ENCODE assay signal across 1 cellular context in genomic region chr1:26233903-26234643, GRCh38.
TF ChIP-seq lines count a peak whose summit lies in the region.

CEP85 (plus strand) TSS chr1:26234200; CDS start chr1:26239784, 5,584 bp downstream.

TF ChIP-seq in GM12878, 131 proteins besides CTCF, POLR2A, EP300 and RAD21 (continued from another document and continues in another):
- TF ChIP-seq USF1 (IDR thresholded peaks at IDR 0.05; ENCODE audit: borderline replicate concordance, extremely low read length, insufficient read depth, low read depth, low read length): no peak
- no peak for TF ChIP-seq ZBED1 (IDR thresholded peaks at IDR 0.05; ENCODE audit: borderline replicate concordance)
- no peak for TF ChIP-seq SPI1 (IDR thresholded peaks at IDR 0.05; ENCODE audit: borderline replicate concordance, insufficient read depth, low read depth, low read length)
- no peak for TF ChIP-seq RCOR1 (conservative IDR thresholded peaks at IDR 0.05; ENCODE audit: low read depth, low read length)
- TF ChIP-seq NR2F1 (conservative IDR thresholded peaks at IDR 0.05): no peak; the same call in 1 of the 2 replicates
- peak; percentile 55; the same call in 1 of the 2 replicates for TF ChIP-seq POLR2AphosphoS2 (IDR thresholded peaks at IDR 0.05; ENCODE audit: low read depth, low read length)
- TF ChIP-seq BCL3 (IDR thresholded peaks at IDR 0.05; ENCODE audit: borderline replicate concordance, insufficient read depth, low read depth, low read length, poor library complexity, severe bottlenecking): no peak
- TF ChIP-seq CBX3 (IDR thresholded peaks at IDR 0.05; ENCODE audit: borderline replicate concordance, low read depth): no peak
- no peak for TF ChIP-seq NFXL1 (IDR thresholded peaks at IDR 0.05; ENCODE audit: borderline replicate concordance)
- TF ChIP-seq RFX5 (IDR thresholded peaks at IDR 0.05; ENCODE audit: low read depth, low read length): 0 out of 2 replicates have a peak, but pooled peaks have one; percentile 55
- TF ChIP-seq ZNF207 (IDR thresholded peaks at IDR 0.05; ENCODE audit: borderline replicate concordance): 0 out of 2 replicates have a peak, but pooled peaks have one; percentile 8
- TF ChIP-seq REST (IDR thresholded peaks at IDR 0.05; ENCODE audit: low read depth, low read length): no peak
- no peak for TF ChIP-seq PRDM15 (CRISPR knock-in tag; IDR thresholded peaks at IDR 0.05)
- no peak for TF ChIP-seq ELK1 (IDR thresholded peaks at IDR 0.05; ENCODE audit: low read depth, low read length)
- TF ChIP-seq STAT3 (IDR thresholded peaks at IDR 0.05; ENCODE audit: low read depth, low read length): no peak
- TF ChIP-seq PAX5 (IDR thresholded peaks at IDR 0.05; ENCODE audit: borderline replicate concordance, low read depth, low read length): no peak
- peak; percentile 87 for TF ChIP-seq SIN3A (IDR thresholded peaks at IDR 0.05; ENCODE audit: low read depth, low read length)
- TF ChIP-seq BMI1 (IDR thresholded peaks at IDR 0.05; ENCODE audit: borderline replicate concordance): no peak
- TF ChIP-seq ESRRA (IDR thresholded peaks at IDR 0.05; ENCODE audit: low read length): no peak
- 0 out of 2 replicates have a peak, but pooled peaks have one; percentile 24 for TF ChIP-seq ZNF687 (IDR thresholded peaks at IDR 0.05)
- TF ChIP-seq STAT1 (conservative IDR thresholded peaks at IDR 0.05): no peak
- TF ChIP-seq PML (IDR thresholded peaks at IDR 0.05; ENCODE audit: low read length): no peak
- TF ChIP-seq MAX (IDR thresholded peaks at IDR 0.05; ENCODE audit: low read depth, low read length): 0 out of 2 replicates have a peak, but pooled peaks have one; percentile 35
- TF ChIP-seq HSF1 (IDR thresholded peaks at IDR 0.05; ENCODE audit: low read depth, low read length): no peak
- peak; percentile 72 for TF ChIP-seq IRF3 (IDR thresholded peaks at IDR 0.05)
- TF ChIP-seq CEBPZ (IDR thresholded peaks at IDR 0.05; ENCODE audit: low read depth, low read length): peak; percentile 57; the same call in 1 of the 2 replicates
- TF ChIP-seq TCF7 (IDR thresholded peaks at IDR 0.05; ENCODE audit: borderline replicate concordance): no peak
- TF ChIP-seq TAF1 (IDR thresholded peaks at IDR 0.05; ENCODE audit: borderline replicate concordance, low read depth, low read length): no peak; the same call in 1 of the 2 replicates
- TF ChIP-seq GATAD2B (conservative IDR thresholded peaks at IDR 0.05; ENCODE audit: low read depth): no peak; the same call in 1 of the 2 replicates
- TF ChIP-seq RB1 (IDR thresholded peaks at IDR 0.05; ENCODE audit: borderline replicate concordance): no peak; the same call in none of the 2 replicates
- no peak for TF ChIP-seq SRF (IDR thresholded peaks at IDR 0.05; ENCODE audit: low read depth in 2 of 2, low read length in 2 of 2)
- TF ChIP-seq EZH2 (IDR thresholded peaks at IDR 0.05; ENCODE audit: borderline replicate concordance, control insufficient read depth, low read depth, low read length): no peak
- no peak for TF ChIP-seq SUZ12 (IDR thresholded peaks at IDR 0.05; ENCODE audit: unreplicated experiment)
- no peak for TF ChIP-seq CHD1 (IDR thresholded peaks at IDR 0.05; ENCODE audit: low read depth, low read length)
